ENCODE assay signal across 8 cellular contexts in the genomic region with DNA sequence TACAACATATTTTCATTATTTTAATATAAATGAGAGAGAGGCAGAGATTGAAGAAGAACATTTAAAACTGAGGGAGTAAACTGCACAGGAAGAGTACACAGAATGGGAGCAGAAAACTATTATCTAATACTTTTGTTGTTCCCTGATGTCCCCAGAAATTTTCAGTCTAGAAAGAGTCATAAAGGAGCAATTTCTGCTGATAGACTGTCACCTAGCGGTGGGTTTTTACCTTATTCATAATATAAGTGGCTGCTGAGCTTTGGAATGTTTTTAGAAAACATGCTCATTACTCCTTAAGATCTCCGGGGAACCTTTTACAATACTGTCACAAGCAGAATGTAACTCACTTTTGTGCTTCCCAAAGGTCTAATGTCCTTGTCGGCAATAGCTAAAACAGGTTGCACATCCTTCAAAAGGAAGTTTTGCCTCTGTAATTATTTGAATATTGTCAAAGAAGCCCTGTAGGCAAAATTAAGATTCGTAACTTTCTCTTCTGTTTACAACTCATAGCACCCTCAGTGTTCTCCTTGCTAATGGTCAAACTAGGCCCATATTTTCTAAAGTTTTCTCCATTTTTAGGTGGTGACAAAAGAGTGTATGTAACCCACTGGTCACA. TPM values are rescaled to one million over a fixed set of nuclear protein-coding genes. Genes with fewer than 3 reads are reported as not detected.
A peak's percentile ranks its signal among the peaks of the same experiment; 100 is the strongest.
DNase-seq lines count a peak whose midpoint lies in the region; ATAC-seq, FAIRE-seq and TF ChIP-seq lines count a peak whose summit lies in the region.

No MANE protein-coding gene starts in this region.

- H4K20me1 ChIP-seq in SU-DHL-6 (ENCODE audit: low read depth, low read length): no peaks in the 10 kb centered on the region

- H3K36me3 ChIP-seq in heart left ventricle (no peaks in the 10 kb centered on the region), SU-DHL-6 (ENCODE audit: low read length) (no peaks in the 10 kb centered on the region), gastroesophageal sphincter (no peaks in the 10 kb centered on the region), small intestine (ENCODE audit: control insufficient read depth in 2 of 2, insufficient read depth in 2 of 2, low read length in 2 of 2) (no peaks in the 10 kb centered on the region)
- H3K36me3 ChIP-seq in effector memory CD4-positive, alpha-beta T cell (ENCODE audit: control insufficient read depth, insufficient read depth, low read length): no peaks in the 10 kb centered on the region

- H3K27me3 ChIP-seq in heart left ventricle: no peaks in the 10 kb centered on the region
- no peaks in the 10 kb centered on the region for H3K27me3 ChIP-seq in SU-DHL-6 (ENCODE audit: low read length)
- H3K27me3 ChIP-seq in gastroesophageal sphincter: no peaks in the 10 kb centered on the region
- H3K27me3 ChIP-seq in small intestine (ENCODE audit: control insufficient read depth in 2 of 2, insufficient read depth in 2 of 2, low read length in 2 of 2): no peaks in the 10 kb centered on the region
- H3K27me3 ChIP-seq in effector memory CD4-positive, alpha-beta T cell (replicated peaks; ENCODE audit: control insufficient read depth, insufficient read depth, low read length, poor library complexity, severe bottlenecking): no peaks in the 10 kb centered on the region

- H3K4me2 ChIP-seq in SU-DHL-6 (ENCODE audit: low read depth, low read length, poor library complexity, severe bottlenecking): no peak overlapping the region

- H3K9me3 ChIP-seq in heart left ventricle: no peaks in the 10 kb centered on the region
- no peaks in the 10 kb centered on the region for H3K9me3 ChIP-seq in SU-DHL-6 (ENCODE audit: insufficient read depth, low read length)
- H3K9me3 ChIP-seq in gastroesophageal sphincter: no peaks in the 10 kb centered on the region
- H3K9me3 ChIP-seq in small intestine (ENCODE audit: control insufficient read depth, low read depth): no peaks in the 10 kb centered on the region
- no peaks in the 10 kb centered on the region for H3K9me3 ChIP-seq in effector memory CD4-positive, alpha-beta T cell (ENCODE audit: control insufficient read depth, low read length)

- no peak for FAIRE-seq in small intestine (lab: Jason Lieb, UNC)

- no peaks in the 10 kb centered on the region for H3K9me2 ChIP-seq in SU-DHL-6 (replicated peaks; ENCODE audit: insufficient read depth, low read length)

- WGBS in heart left ventricle, 4 donors: 42 to 49% (median 44%) methylated on average over 4 of the region's 4 CpGs
- 30 to 54% methylated on average over 4 of the region's 4 CpGs for WGBS in gastroesophageal sphincter (ENCODE audit: low coverage in 1 of 2), 2 donors
- WGBS in small intestine, 3 donors: 31 to 41% (median 31%) methylated on average over 4 of the region's 4 CpGs

- no peak for TF ChIP-seq EP300 in gastroesophageal sphincter (IDR thresholded peaks at IDR 0.05)

- TF ChIP-seq POLR2A in heart left ventricle (IDR thresholded peaks at IDR 0.05) (no peak), gastroesophageal sphincter (IDR thresholded peaks at IDR 0.05) (no peak)

- no peak overlapping the region for H2AFZ ChIP-seq in SU-DHL-6 (ENCODE audit: low read depth, low read length, severe bottlenecking)

- DNase-seq in heart left ventricle: no peak
- no peak for DNase-seq in Right ventricle myocardium superior
- DNase-seq in NAMALWA (ENCODE audit: low spot score): peak; percentile 90
- peak; percentile 63 for DNase-seq in small intestine
- DNase-seq in effector CD8-positive, alpha-beta T cell (lab: John Stamatoyannopoulos, UW): no peak
- DNase-seq in effector memory CD4-positive, alpha-beta T cell: no peak

- no peaks in the 10 kb centered on the region for H3K79me2 ChIP-seq in SU-DHL-6 (ENCODE audit: insufficient read depth, low read length)

- H3K27ac ChIP-seq in heart left ventricle (no peak overlapping the region), SU-DHL-6 (ENCODE audit: low read depth, low read length) (no peak overlapping the region), gastroesophageal sphincter (no peak overlapping the region), small intestine (ENCODE audit: low read depth in 1 of 2, low read length in 1 of 2) (no peak overlapping the region)
- no peak overlapping the region for H3K27ac ChIP-seq in effector memory CD4-positive, alpha-beta T cell (ENCODE audit: insufficient read depth, low read length, poor library complexity, severe bottlenecking)

- peak; percentile 60 to 86 (median 73) for TF ChIP-seq CTCF in heart left ventricle (IDR thresholded peaks at IDR 0.05)
- peak; percentile 56 for TF ChIP-seq CTCF in SU-DHL-6 (IDR thresholded peaks at IDR 0.05; ENCODE audit: insufficient read depth, low read length, poor library complexity, severe bottlenecking)
- TF ChIP-seq CTCF in gastroesophageal sphincter (IDR thresholded peaks at IDR 0.05): peak; percentile 66 to 92 (median 86)

- no peak overlapping the region for H3K4me3 ChIP-seq in heart left ventricle
- H3K4me3 ChIP-seq in SU-DHL-6 (ENCODE audit: insufficient read depth, low read length, poor library complexity, severe bottlenecking): no peak overlapping the region
- H3K4me3 ChIP-seq in gastroesophageal sphincter: no peak overlapping the region
- H3K4me3 ChIP-seq in small intestine (ENCODE audit: low read depth in 1 of 2, low read length in 2 of 2): no peak overlapping the region
- no peak overlapping the region for H3K4me3 ChIP-seq in effector memory CD4-positive, alpha-beta T cell (ENCODE audit: insufficient read depth, low read depth, low read length, poor library complexity, severe bottlenecking)

- peaks cover 11% of the 10 kb centered on the region; the same call in 1 of the 2 replicates for H3F3A ChIP-seq in SU-DHL-6 (ENCODE audit: insufficient read depth)

- ATAC-seq in heart left ventricle (no peak), Right ventricle myocardium superior (ENCODE audit: poor library complexity) (no peak), gastroesophageal sphincter (no peak)

- no peak overlapping the region for H3K9ac ChIP-seq in SU-DHL-6 (ENCODE audit: low read length)

- intact Hi-C loops in heart left ventricle (cut with DNase I) (loop anchor here (1.0 to 10.0 kb wide), 9 partner anchors 107 to 702 kb away; partner anchors contain the start of gene RGSL1 (in 1 of the 10)), Right ventricle myocardium superior (cut with DNase I) (loop anchor here (10.0 kb wide), 1 partner anchor 700 kb away; no protein-coding TSS in a partner anchor)

- H3K4me1 ChIP-seq in heart left ventricle (peaks cover 0 to 15% (median 2%) of the 10 kb centered on the region in 12 donors), gastroesophageal sphincter (peaks cover 0 to 21% (median 3%) of the 10 kb centered on the region in 3 donors), small intestine (ENCODE audit: control insufficient read depth in 2 of 2, insufficient read depth in 1 of 2, low read depth in 1 of 2, low read length in 1 of 2) (no peaks in the 10 kb centered on the region)
- H3K4me1 ChIP-seq in effector memory CD4-positive, alpha-beta T cell (ENCODE audit: control insufficient read depth, insufficient read depth, low read length, poor library complexity, severe bottlenecking): no peaks in the 10 kb centered on the region

RNA-seq across cellular contexts. Expression of gene NPL, which starts 4.9 kb away (rescaled TPM):
- total RNA-seq in heart left ventricle (10 to 100 TPM in 2 of 9 donors, 1 to 10 TPM in 7; 1.4 to 62.7 (median 3.0) TPM), Right ventricle myocardium superior (5.3 TPM), gastroesophageal sphincter (10 to 100 TPM in 1 of 4 donors, 1 to 10 TPM in 3; 6.8 to 10.2 (median 7.9) TPM)
- polyA plus RNA-seq in heart left ventricle (1 to 10 TPM; 2.0 to 2.3 TPM), small intestine (1 to 10 TPM; 3.8 to 5.7 (median 4.2) TPM)

RNA-seq across cellular contexts. Expression of gene DHX9, which starts 54.5 kb away (rescaled TPM):
- 10 to 100 TPM; 42.0 to 69.4 (median 60.9) TPM for total RNA-seq in heart left ventricle
- polyA plus RNA-seq in heart left ventricle: 10 to 100 TPM; 22.6 to 82.9 TPM
- 54.9 TPM for total RNA-seq in Right ventricle myocardium superior
- 100 to 1,000 TPM in 1 of 4 donors, 10 to 100 TPM in 3; 79.5 to 104 (median 91.8) TPM for total RNA-seq in gastroesophageal sphincter
- 100 to 1,000 TPM in 1 of 3 donors, 10 to 100 TPM in 2; 63.3 to 101 (median 67.8) TPM for polyA plus RNA-seq in small intestine

Comparison
In these comparisons a context has a peak if more than half of its experiments do, and no peak if none do; other contexts are left out.
1. DNase-seq: peak in NAMALWA (single experiment) and small intestine (single experiment); none in heart left ventricle (0 of 5), Right ventricle myocardium superior (single experiment), effector CD8-positive, alpha-beta T cell (single experiment) and effector memory CD4-positive, alpha-beta T cell (0 of 3).
2. Peak in every context shown above with its lines, with median percentiles within 50 percentile points of each other: CTCF ChIP-seq.